Comparison of ENCODE assay signal across 15 cellular contexts in genomic region chr11:76279651-76280050, GRCh38.
"Had no signal": no experiment of that assay in that cellular context is flagged by ENCODE, and none has a peak within 500 bp of the region (broad histone marks: within the 10 kb centered on the region; RNA-seq: fewer than 3 reads in every experiment).

No MANE protein-coding gene starts in this region.

- H3K4me3 ChIP-seq: body of pancreas, coronary artery, gastrocnemius medialis, heart right ventricle, ovary, testis had no signal

- H3K9me3 ChIP-seq: body of pancreas, gastrocnemius medialis, ovary, testis had no signal

- ATAC-seq: activated CD4-positive, CD25-positive, alpha-beta regulatory T cell treated with anti-CD3 and anti-CD28 coated beads, Interleukin-2, amount 50 U/mL, for 24 hours; body of pancreas; gastrocnemius medialis; heart right ventricle; stimulated activated naive CD8-positive, alpha-beta T cell treated with anti-CD3 and anti-CD28 coated beads, Interleukin-15, amount 100 ng/mL, for 72 hours had no signal

- DNase-seq: activated naive CD4-positive, alpha-beta T cell treated with anti-CD3 and anti-CD28 coated beads, Interleukin-2, amount 50 U/mL, for 16 hours; body of pancreas; central memory CD4-positive, alpha-beta T cell; effector CD8-positive, alpha-beta T cell; gastrocnemius medialis; heart right ventricle; kidney glomerular epithelial cell; nephron progenitor cell; ovary; stimulated activated CD4-positive, alpha-beta T cell treated with anti-CD3 and anti-CD28 coated beads, Interleukin-4, amount 100 ng/mL, for 24 hours; stimulated activated naive CD8-positive, alpha-beta T cell treated with anti-CD3 and anti-CD28 coated beads, Interleukin-15, amount 100 ng/mL, for 72 hours; testis had no signal

- H3K4me1 ChIP-seq: body of pancreas, gastrocnemius medialis, heart right ventricle had no signal

- H3K27ac ChIP-seq: body of pancreas, coronary artery, epithelial cell of prostate, gastrocnemius medialis, heart right ventricle, ovary, testis had no signal

- H3K36me3 ChIP-seq: gastrocnemius medialis, heart right ventricle, ovary had no signal

- H3K27me3 ChIP-seq: body of pancreas, gastrocnemius medialis, heart right ventricle, ovary, testis had no signal
